ENCODE assay signal across 8 cellular contexts in the genomic region with DNA sequence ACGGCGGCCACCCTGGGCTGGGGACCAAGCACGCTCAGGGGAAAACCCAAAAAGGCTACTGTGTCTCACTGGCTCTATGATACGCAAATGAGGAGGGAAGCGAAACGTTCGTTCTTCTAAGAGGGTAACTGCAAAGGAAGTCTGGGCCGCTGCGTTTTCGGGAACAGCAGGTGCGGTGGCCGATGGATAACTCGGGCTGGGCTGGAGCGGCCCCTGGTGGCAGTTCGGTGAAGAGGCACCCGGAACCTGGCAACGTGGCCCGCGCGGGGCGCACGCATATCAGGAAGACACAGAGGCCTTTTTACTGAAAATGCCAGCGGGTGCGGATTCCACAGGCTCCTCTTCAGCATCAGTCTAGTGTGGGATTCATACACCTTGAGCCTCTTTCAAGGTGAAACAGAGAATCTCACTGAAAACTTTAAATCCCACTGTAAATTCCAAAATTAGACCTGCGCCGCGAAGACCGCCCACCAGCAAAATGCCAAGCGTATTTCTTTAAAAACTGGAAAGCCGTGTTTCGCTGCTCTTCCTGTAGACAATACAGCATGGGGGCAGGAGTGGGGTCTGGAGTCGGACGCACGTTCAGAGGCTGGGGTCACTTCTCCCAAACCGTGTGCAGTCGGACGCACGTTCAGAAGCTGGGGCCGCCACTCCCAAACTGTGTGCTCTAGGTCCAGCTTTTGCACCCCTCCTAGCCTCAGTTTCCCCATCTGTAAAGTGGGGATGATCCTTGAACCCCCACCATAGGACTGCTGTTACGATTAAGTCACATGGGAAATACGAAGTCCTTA. TPM values are rescaled to one million over a fixed set of nuclear protein-coding genes. Genes with fewer than 3 reads are reported as not detected.
DNase-seq lines count a peak whose midpoint lies in the region; ATAC-seq and TF ChIP-seq lines count a peak whose summit lies in the region.

No MANE protein-coding gene starts in this region.

- DNase-seq in BE2C (peak; percentile 92), NCI-H446 treated with DMSO at 0.1 percent for 48 hours (lab: John Stamatoyannopoulos, UW) (peak; percentile 20), cerebellar cortex (ENCODE audit: low spot score) (peak; percentile 90), kidney glomerular epithelial cell (lab: John Stamatoyannopoulos, UW) (peak; percentile 77)
- peak; percentile 90 to 96 for DNase-seq in stimulated activated CD4-positive, alpha-beta T cell treated with anti-CD3 and anti-CD28 coated beads, Interleukin-1b, Interleukin-23, amount 100 ng/mL, for 4 hours (ENCODE audit: low read depth in 2 of 2)

- peak overlapping the region; percentile 29; the same call in 1 of the 2 replicates for H3K4me3 ChIP-seq in BE2C (ENCODE audit: low read depth, low read length)

- H3K27me3 ChIP-seq in BE2C = no peaks in the 10 kb centered on the region

- H3K36me3 ChIP-seq in BE2C = no peaks in the 10 kb centered on the region

- peak; percentile 98 for TF ChIP-seq CTCF in BE2C (IDR thresholded peaks at IDR 0.05; ENCODE audit: low read depth, low read length)

- no peaks in the 10 kb centered on the region; the same call in 1 of the 2 replicates for H3K4me1 ChIP-seq in BE2C

- no peaks in the 10 kb centered on the region for H3K9me3 ChIP-seq in BE2C

- ATAC-seq in GM19324 (IDR thresholded peaks at IDR 0.05; ENCODE audit: low FRiP score, unreplicated experiment) (peak; percentile 91), HG03439 (IDR thresholded peaks at IDR 0.05; ENCODE audit: unreplicated experiment) (peak; percentile 92)
- peak; percentile 96 to 97 for ATAC-seq in activated CD4-positive, CD25-positive, alpha-beta regulatory T cell treated with anti-CD3 and anti-CD28 coated beads, Interleukin-2, amount 50 U/mL, for 24 hours

RNA-seq across cellular contexts. Expression of gene METTL9, which starts 44.4 kb away (rescaled TPM):
- polyA plus RNA-seq in BE2C (2012; ENCODE audit: insufficient read depth, insufficient read length, low read depth) = 101 TPM

Comparison
In these comparisons a context has a peak if more than half of its experiments do, and no peak if none do; other contexts are left out.
1. Peak in every context shown above with its lines: DNase-seq, ATAC-seq and H3K4me3 ChIP-seq.
2. DNase-seq: peak in every context shown above with its lines; median percentile 93 in stimulated activated CD4-positive, alpha-beta T cell treated with anti-CD3 and anti-CD28 coated beads, Interleukin-1b, Interleukin-23, amount 100 ng/mL, for 4 hours; 92 in BE2C; 90 in cerebellar cortex; 77 in kidney glomerular epithelial cell; 20 in NCI-H446 treated with DMSO at 0.1 percent for 48 hours.